In genomic region chr12:14884458-14884878, GRCh38 we compare ENCODE assay signal across 8 cellular contexts. TPM values are rescaled to one million over a fixed set of nuclear protein-coding genes. Genes with fewer than 3 reads are reported as not detected.
DNase-seq lines count a peak whose midpoint lies in the region; ATAC-seq and TF ChIP-seq lines count a peak whose summit lies in the region.

No MANE protein-coding gene starts in this region.

- TF ChIP-seq EP300 in ovary (IDR thresholded peaks at IDR 0.05), result no peak

- H3K4me1 ChIP-seq in ovary (ENCODE audit: insufficient read depth), result peaks cover 10% of the 10 kb centered on the region
- H3K4me1 ChIP-seq in testis, result no peaks in the 10 kb centered on the region

- TF ChIP-seq CTCF in AG04450 (IDR thresholded peaks at IDR 0.05; ENCODE audit: low read depth, low read length) (no peak), ovary (IDR thresholded peaks at IDR 0.05) (no peak), testis (IDR thresholded peaks at IDR 0.05) (no peak)

- H3K27me3 ChIP-seq in AG04450 (ENCODE audit: control insufficient read depth, insufficient read depth, low read length) (no peaks in the 10 kb centered on the region), ovary (no peaks in the 10 kb centered on the region), testis (no peaks in the 10 kb centered on the region)

- intact Hi-C loops in ovary (cut with DNase I) (loop anchor here in 1 of 4 donors (10.0 kb wide), 1 partner anchor 110 kb away; a partner anchor contains a TSS), testis (cut with DNase I; ENCODE audit: low total_unique reads) (no loop called here)

- POLR2A ChIA-PET in AG04450 (lab: Yijun Ruan, JAX), result no interaction called here

- no peaks in the 10 kb centered on the region for H3K36me3 ChIP-seq in ovary
- no peaks in the 10 kb centered on the region for H3K36me3 ChIP-seq in testis (ENCODE audit: low read depth, missing control alignments)

- TF ChIP-seq POLR2A in ovary (IDR thresholded peaks at IDR 0.05), result no peak
- TF ChIP-seq POLR2A in testis (IDR thresholded peaks at IDR 0.05), result no peak

- H3K9me3 ChIP-seq in AG04450 (ENCODE audit: control insufficient read depth, insufficient read depth, low read length), result no peaks in the 10 kb centered on the region
- H3K9me3 ChIP-seq in ovary, result no peaks in the 10 kb centered on the region
- no peaks in the 10 kb centered on the region for H3K9me3 ChIP-seq in testis

- WGBS in ovary, 3 donors, result 0 to 1% (median 0%) methylated on average over 5 of the region's 5 CpGs
- WGBS in testis, 2 donors, result 14 to 26% methylated on average over 5 of the region's 5 CpGs

- no peak overlapping the region for H3K27ac ChIP-seq in AG04450 (ENCODE audit: low read depth, low read length)
- peak overlapping the region; percentile 26 to 74 for H3K27ac ChIP-seq in ovary
- peak overlapping the region; percentile 83 to 85 for H3K27ac ChIP-seq in testis

- no peak overlapping the region for H3K4me3 ChIP-seq in AG04450 (ENCODE audit: low read depth, low read length)
- peak overlapping the region; percentile 37 for H3K4me3 ChIP-seq in ovary
- H3K4me3 ChIP-seq in testis, result peak overlapping the region; percentile 42 to 59

- peak; percentile 98 for ATAC-seq in GM18867 (IDR thresholded peaks at IDR 0.05; ENCODE audit: unreplicated experiment)
- peak; percentile 97 for ATAC-seq in HG03135 (IDR thresholded peaks at IDR 0.05; ENCODE audit: unreplicated experiment)

- CTCF ChIA-PET in AG04450 (lab: Charles Lee), result interaction anchor here (1.1 to 1.5 kb wide), 2 partner anchors 10 to 39 kb away, joined by 3 to 4 read pairs; no protein-coding TSS in a partner anchor

- DNase-seq in AG04450 (ENCODE audit: low read depth, low spot score), result peak; percentile 36
- peak; percentile 83 for DNase-seq in NCI-H82 treated with DMSO at 0.1 percent for 48 hours (lab: John Stamatoyannopoulos, UW; ENCODE audit: unreplicated experiment)
- peak; percentile 78 for DNase-seq in activated T-cell treated with anti-CD3 and anti-CD28 coated beads for 1 hour (ENCODE audit: low read depth)
- DNase-seq in fibroblast of gingiva (ENCODE audit: low read depth), result peak; percentile 59
- DNase-seq in ovary, result peak; percentile 81 to 93 (median 88)
- DNase-seq in testis, result peak; percentile 87

RNA-seq across cellular contexts. Expression of gene MGP, which starts 1.2 kb away (rescaled TPM):
- 3.9 and 4.0 TPM in 2 replicates for polyA plus RNA-seq in AG04450 (2011; rRNA removed)
- 0.46 and 0.91 TPM in 2 replicates for polyA minus RNA-seq in AG04450 (2011; rRNA and poly(A)+ RNA removed)
- 1,000 to 10,000 TPM in 1 of 7 donors, 100 to 1,000 TPM in 6; 109 to 1,029 (median 431) TPM for total RNA-seq in ovary
- polyA plus RNA-seq in ovary, result 1,000 to 10,000 TPM in 1 of 2 donors, 100 to 1,000 TPM in 1; 259 to 2,243 TPM
- total RNA-seq in testis, result 10 to 100 TPM; 56.7 to 76.8 TPM
- 656 TPM for polyA plus RNA-seq in testis (ENCODE audit: insufficient read depth, low read depth, low replicate concordance)

RNA-seq across cellular contexts. Expression of gene ART4, which starts 41.1 kb away (rescaled TPM):
- not detected in 2 replicates for polyA plus RNA-seq in AG04450 (2011; rRNA removed)
- polyA minus RNA-seq in AG04450 (2011; rRNA and poly(A)+ RNA removed), result not detected in 2 replicates
- total RNA-seq in ovary, result 1 to 10 TPM in 2 of 7 donors, under 1 TPM in 5; 0.05 to 3.3 (median 0.41) TPM
- 1 to 10 TPM in 1 of 2 donors, under 1 TPM in 1; 0.69 to 5.6 TPM for polyA plus RNA-seq in ovary
- total RNA-seq in testis, result 1 to 10 TPM in 1 of 2 donors, under 1 TPM in 1; 0.16 to 1.4 TPM
- 0.57 TPM for polyA plus RNA-seq in testis (ENCODE audit: insufficient read depth, low read depth, low replicate concordance)

RNA-seq across cellular contexts. Expression of gene ERP27, which starts 53.9 kb away (rescaled TPM):
- not detected in 2 replicates for polyA plus RNA-seq in AG04450 (2011; rRNA removed)
- not detected in 2 replicates for polyA minus RNA-seq in AG04450 (2011; rRNA and poly(A)+ RNA removed)
- total RNA-seq in ovary, result 10 to 100 TPM in 1 of 7 donors, 1 to 10 TPM in 4, under 1 TPM in 1, not detected in 1; 0.35 to 83.8 (median 1.9) TPM
- polyA plus RNA-seq in ovary, result 1 to 10 TPM in 1 of 2 donors, under 1 TPM in 1; 0.64 to 2.0 TPM
- total RNA-seq in testis, result under 1 TPM; 0.12 to 0.39 TPM
- 0.34 TPM for polyA plus RNA-seq in testis (ENCODE audit: insufficient read depth, low read depth, low replicate concordance)

Comparison
In these comparisons a context has a peak if more than half of its experiments do, and no peak if none do; other contexts are left out.
1. DNase-seq: peak in every context shown above with its lines; median percentile 88 in ovary; 87 in testis; 83 in NCI-H82 treated with DMSO at 0.1 percent for 48 hours; 78 in activated T-cell treated with anti-CD3 and anti-CD28 coated beads for 1 hour; 59 in fibroblast of gingiva; 36 in AG04450.
2. RNA of gene MGP, which starts 1.2 kb away (polyA plus RNA-seq): 259 to 2,243 TPM in ovary and 656 TPM in testis (single experiment); 3.9 to 4.0 TPM in AG04450; every median in the first group is over 10 times any median in the second.